ENCODE assay signal across 8 cellular contexts in the genomic region with DNA sequence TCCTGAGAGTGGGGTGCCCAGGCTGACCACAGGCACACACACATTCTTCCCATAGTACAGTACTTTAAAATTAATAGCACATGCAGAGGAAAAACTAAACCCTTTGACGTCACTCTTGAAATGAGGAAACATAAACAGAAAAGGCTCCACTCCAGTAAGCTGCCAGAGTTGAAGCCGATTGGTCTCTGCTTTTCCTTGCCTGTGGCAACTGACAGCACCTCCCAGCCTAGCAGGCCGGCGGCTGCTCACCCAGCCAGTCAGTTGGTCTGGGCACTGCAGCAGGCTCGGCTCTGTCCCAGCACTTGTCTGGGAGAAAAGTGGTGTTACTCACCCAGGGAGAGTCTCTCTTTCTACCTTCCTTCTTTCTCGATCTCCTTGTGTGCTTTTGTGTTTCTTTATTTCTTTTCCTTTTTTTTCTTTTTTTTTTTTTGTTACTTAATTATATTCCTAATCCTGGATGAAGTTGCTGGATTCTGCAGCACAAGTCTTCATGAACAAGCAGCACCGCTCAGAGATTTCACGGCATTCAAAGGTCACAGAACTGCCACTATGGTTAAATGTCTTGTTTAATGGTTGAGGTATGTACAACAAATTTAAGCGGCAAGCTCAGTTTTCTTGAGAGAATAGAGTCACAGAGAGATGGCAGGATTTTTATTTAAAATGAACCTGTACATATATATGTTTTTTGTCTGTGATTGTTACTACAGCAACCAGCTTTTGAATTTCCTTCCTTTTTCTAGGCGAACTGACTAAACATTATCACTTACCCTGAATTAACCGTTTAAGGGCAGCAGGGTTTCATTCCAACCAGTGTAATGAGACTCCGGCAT.
DNase-seq lines count a peak whose midpoint lies in the region; ATAC-seq and TF ChIP-seq lines count a peak whose summit lies in the region.

A gene (plus strand): TSS at position 260 of the 830 bp plus-strand sequence.

- in situ Hi-C loops in T47D (cut with HindIII; ENCODE audit: low pct_unique_long_range_greater_than_20kb, low sequenced_read_pairs), result no loop called here

- peak; percentile 89 for ATAC-seq in GM21381 (IDR thresholded peaks at IDR 0.05; ENCODE audit: unreplicated experiment)

- H3K4me3 ChIP-seq in retinal pigment epithelial cell (ENCODE audit: low read length), result peak within 1 kb of the TSS; percentile 56

- no peak for TF ChIP-seq CTCF in retinal pigment epithelial cell (conservative IDR thresholded peaks at IDR 0.05; ENCODE audit: low read depth, low read length)

- DNase-seq in D341Med (ENCODE audit: low spot score) (peak; percentile 52), HPDE6-E6E7 (ENCODE audit: extremely low spot score) (peak; percentile 85), T-helper 1 cell (peak in 3 of 5 donors; percentile 14 to 72 (median 18)), T47D (ENCODE audit: low read depth in 1 of 2, low spot score in 1 of 2) (peak; percentile 68 to 81), hypothalamus (lab: John Stamatoyannopoulos, UW) (peak in 43 of 51 donors; percentile 2 to 82 (median 53)), retinal pigment epithelial cell (ENCODE audit: low read depth) (peak; percentile 99), NCI-H2081 treated with DMSO at 0.1 percent for 48 hours (lab: John Stamatoyannopoulos, UW) (no peak)
